In the genomic region with DNA sequence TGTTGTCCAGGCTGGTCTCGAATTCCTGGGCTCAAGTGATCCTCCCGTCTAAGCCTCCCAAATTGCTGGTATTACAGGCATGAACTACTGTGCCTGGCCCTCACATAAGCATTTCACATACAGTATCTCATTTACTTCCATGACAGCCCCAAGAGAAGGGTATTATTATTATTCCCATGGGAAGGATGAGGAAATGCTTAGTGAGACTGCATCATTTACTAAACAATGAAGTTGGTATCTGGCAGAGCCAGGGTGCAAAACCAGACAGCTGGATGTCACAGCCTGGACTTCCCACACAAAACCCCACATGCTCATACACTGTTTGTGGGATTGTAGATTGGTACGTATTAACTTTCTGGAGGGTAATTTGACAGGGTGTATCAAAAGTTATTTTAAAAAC, we compare ENCODE assay signal across 12 cellular contexts. TPM values are rescaled to one million over a fixed set of nuclear protein-coding genes. Genes with fewer than 3 reads are reported as not detected.
"Had no signal": no experiment of that assay in that cellular context is flagged by ENCODE, and none has a peak within 500 bp of the region (broad histone marks: within the 10 kb centered on the region; RNA-seq: fewer than 3 reads in every experiment).

No MANE protein-coding gene starts in this region.

- H3K27ac ChIP-seq: GM23248, HL-60 had no signal

- DNase-seq: GM23248, GOT3, H7, HFFc6, KBM-7 had no signal

- H3K36me3 ChIP-seq: HAP-1 had no signal

- H3K9me3 ChIP-seq: HAP-1 had no signal

- H3K4me3 Mint-ChIP-seq: HFFc6, IgD-negative memory B cell had no signal

- H3K4me1 Mint-ChIP-seq: IgD-negative memory B cell had no signal

- H3K9ac ChIP-seq: GM23248 had no signal

- H3K27ac Mint-ChIP-seq: HFFc6, IgD-negative memory B cell had no signal

- ATAC-seq: HCT116, HepG2 had no signal

- H2AFZ ChIP-seq: GM23248 had no signal

- H3K36me3 Mint-ChIP-seq: IgD-negative memory B cell had no signal

- H3K9me3 Mint-ChIP-seq: HFFc6 had no signal

- H3K4me3 ChIP-seq: GM23248, HAP-1 had no signal

RNA-seq across cellular contexts. Expression of gene DAPL1, which starts 29.9 kb away (rescaled TPM):
- total RNA-seq: GM23248, H4, H7, HepG2, HFFc6, HT1080 had no signal
- polyA plus RNA-seq: GM23248, HepG2, IgD-negative memory B cell had no signal
